1 cellular context compared by ENCODE assay signal in the genomic region with DNA sequence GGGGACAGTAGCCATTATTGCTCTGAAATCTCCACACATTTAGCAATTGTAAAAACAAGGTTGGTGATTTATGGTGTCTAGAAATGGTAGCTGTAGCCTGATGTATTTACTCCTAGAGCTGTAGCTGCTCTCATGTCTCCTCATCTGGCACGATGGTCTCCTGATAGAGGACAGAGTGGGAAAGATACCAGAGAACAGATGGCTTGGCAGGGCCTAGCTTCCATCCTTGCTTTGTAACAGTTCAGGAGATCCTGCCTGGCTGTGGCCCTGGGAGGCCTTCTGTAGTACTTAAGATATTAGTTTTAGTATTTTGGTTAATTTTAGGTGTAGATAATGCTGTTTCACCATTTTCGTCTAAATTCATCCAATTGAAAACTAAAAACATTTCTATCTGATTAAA.
TF ChIP-seq lines count a peak whose summit lies in the region.

No MANE protein-coding gene starts in this region.

TF ChIP-seq in GM23338, 12 proteins besides CTCF, POLR2A, EP300 and RAD21:
- TF ChIP-seq, protein P1, sequence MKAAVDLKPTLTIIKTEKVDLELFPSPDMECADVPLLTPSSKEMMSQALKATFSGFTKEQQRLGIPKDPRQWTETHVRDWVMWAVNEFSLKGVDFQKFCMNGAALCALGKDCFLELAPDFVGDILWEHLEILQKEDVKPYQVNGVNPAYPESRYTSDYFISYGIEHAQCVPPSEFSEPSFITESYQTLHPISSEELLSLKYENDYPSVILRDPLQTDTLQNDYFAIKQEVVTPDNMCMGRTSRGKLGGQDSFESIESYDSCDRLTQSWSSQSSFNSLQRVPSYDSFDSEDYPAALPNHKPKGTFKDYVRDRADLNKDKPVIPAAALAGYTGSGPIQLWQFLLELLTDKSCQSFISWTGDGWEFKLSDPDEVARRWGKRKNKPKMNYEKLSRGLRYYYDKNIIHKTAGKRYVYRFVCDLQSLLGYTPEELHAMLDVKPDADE (IDR thresholded peaks at IDR 0.05) = no peak
- no peak for TF ChIP-seq STAT1 (IDR thresholded peaks at IDR 0.05; ENCODE audit: unreplicated experiment)
- TF ChIP-seq, protein P2, sequence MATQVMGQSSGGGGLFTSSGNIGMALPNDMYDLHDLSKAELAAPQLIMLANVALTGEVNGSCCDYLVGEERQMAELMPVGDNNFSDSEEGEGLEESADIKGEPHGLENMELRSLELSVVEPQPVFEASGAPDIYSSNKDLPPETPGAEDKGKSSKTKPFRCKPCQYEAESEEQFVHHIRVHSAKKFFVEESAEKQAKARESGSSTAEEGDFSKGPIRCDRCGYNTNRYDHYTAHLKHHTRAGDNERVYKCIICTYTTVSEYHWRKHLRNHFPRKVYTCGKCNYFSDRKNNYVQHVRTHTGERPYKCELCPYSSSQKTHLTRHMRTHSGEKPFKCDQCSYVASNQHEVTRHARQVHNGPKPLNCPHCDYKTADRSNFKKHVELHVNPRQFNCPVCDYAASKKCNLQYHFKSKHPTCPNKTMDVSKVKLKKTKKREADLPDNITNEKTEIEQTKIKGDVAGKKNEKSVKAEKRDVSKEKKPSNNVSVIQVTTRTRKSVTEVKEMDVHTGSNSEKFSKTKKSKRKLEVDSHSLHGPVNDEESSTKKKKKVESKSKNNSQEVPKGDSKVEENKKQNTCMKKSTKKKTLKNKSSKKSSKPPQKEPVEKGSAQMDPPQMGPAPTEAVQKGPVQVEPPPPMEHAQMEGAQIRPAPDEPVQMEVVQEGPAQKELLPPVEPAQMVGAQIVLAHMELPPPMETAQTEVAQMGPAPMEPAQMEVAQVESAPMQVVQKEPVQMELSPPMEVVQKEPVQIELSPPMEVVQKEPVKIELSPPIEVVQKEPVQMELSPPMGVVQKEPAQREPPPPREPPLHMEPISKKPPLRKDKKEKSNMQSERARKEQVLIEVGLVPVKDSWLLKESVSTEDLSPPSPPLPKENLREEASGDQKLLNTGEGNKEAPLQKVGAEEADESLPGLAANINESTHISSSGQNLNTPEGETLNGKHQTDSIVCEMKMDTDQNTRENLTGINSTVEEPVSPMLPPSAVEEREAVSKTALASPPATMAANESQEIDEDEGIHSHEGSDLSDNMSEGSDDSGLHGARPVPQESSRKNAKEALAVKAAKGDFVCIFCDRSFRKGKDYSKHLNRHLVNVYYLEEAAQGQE (IDR thresholded peaks at IDR 0.05; ENCODE audit: unreplicated experiment) = no peak
